In the genomic region with DNA sequence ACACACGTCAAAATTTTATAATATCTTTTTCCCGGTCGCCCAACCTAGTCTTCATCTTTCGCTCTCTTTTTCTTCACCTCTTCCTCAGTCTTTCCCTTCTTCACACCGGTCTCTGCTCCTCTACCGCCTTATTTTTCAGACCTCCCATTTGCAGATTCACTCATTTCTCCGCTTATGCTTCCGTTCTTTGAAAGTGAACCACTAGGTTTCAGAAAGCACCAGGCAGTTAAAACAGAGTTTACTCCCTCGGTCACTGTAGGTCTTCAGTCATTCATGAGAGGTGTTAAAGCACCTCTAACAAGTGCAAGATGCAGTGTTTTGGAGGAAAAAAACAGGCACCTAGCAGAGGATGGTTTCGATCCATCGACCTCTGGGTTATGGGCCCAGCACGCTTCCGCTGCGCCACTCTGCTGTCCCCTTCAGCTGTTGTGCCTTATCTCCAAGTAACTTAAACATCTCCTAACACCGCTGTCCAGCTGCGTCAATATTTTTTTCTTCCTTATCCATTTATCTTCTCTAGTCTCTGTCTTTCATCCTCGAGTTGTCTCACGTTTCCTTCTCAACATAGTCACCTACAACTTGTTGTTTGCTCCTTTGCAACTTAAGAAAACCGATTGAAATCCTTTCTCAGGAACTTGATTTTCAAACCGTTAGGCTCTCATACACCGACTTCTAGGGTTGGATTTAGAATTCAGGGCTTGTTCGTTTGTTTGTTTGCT, we compare ENCODE assay signal across 8 cellular contexts.
DNase-seq lines count a peak whose midpoint lies in the region; ATAC-seq, FAIRE-seq and TF ChIP-seq lines count a peak whose summit lies in the region.

No MANE protein-coding gene starts in this region.

- H3K27me3 ChIP-seq in HL-60 (ENCODE audit: insufficient read depth, poor library complexity, severe bottlenecking): no peaks in the 10 kb centered on the region
- no peaks in the 10 kb centered on the region for H3K27me3 ChIP-seq in RWPE2 (ENCODE audit: insufficient read depth, poor library complexity, severe bottlenecking)

- no peak for FAIRE-seq in D721Med (lab: Jason Lieb, UNC)

- peak overlapping the region; percentile 28 for H3K4me3 ChIP-seq in HL-60 (replicated peaks; ENCODE audit: insufficient read depth, low read length)
- peak overlapping the region; percentile 42 for H3K4me3 ChIP-seq in RWPE2 (ENCODE audit: severe bottlenecking)

- no peaks in the 10 kb centered on the region for H3K36me3 ChIP-seq in RWPE2 (ENCODE audit: low read depth)

- H3K27ac ChIP-seq in HL-60 (replicated peaks): no peak overlapping the region
- no peak overlapping the region for H3K27ac ChIP-seq in RWPE2 (ENCODE audit: poor library complexity, severe bottlenecking)

- ATAC-seq in GM21528 (IDR thresholded peaks at IDR 0.05; ENCODE audit: low FRiP score, unreplicated experiment) (peak; percentile 91), RWPE2 (ENCODE audit: low read depth) (peak; percentile 85)

- TF ChIP-seq CTCF in HL-60 (IDR thresholded peaks at IDR 0.05; ENCODE audit: insufficient read depth, low read length) (no peak), RWPE2 (IDR thresholded peaks at IDR 0.05; ENCODE audit: poor library complexity, severe bottlenecking) (no peak), D721Med (IDR thresholded peaks at IDR 0.05; ENCODE audit: insufficient read depth, missing control alignments) (no peak)

- H3K4me1 ChIP-seq in RWPE2 (ENCODE audit: insufficient read depth, poor library complexity, severe bottlenecking): no peaks in the 10 kb centered on the region

- DNase-seq in NOMO-1 treated with DMSO at 0.1 percent for 48 hours (lab: John Stamatoyannopoulos, UW; ENCODE audit: unreplicated experiment) (peak; percentile 33), NOMO-1 treated with dmso at 0.1 percent for 144 hours (lab: John Stamatoyannopoulos, UW; ENCODE audit: unreplicated experiment) (no peak), HL-60 (ENCODE audit: low read depth in 1 of 2, low spot score in 1 of 2) (peak; percentile 71 to 82), RWPE2 (ENCODE audit: low spot score) (no peak), ecto neural progenitor cell (ENCODE audit: low spot score) (peak; percentile 83), renal cortical epithelial cell (ENCODE audit: low read depth) (peak; percentile 61), D721Med (ENCODE audit: insufficient read length, low spot score) (no peak)

- H3K9me3 ChIP-seq in RWPE2 (ENCODE audit: severe bottlenecking): no peaks in the 10 kb centered on the region

Comparison
In these comparisons a context has a peak if more than half of its experiments do, and no peak if none do; other contexts are left out.
1. DNase-seq: peak in NOMO-1 treated with DMSO at 0.1 percent for 48 hours (single experiment), HL-60 (2 of 2), ecto neural progenitor cell (single experiment) and renal cortical epithelial cell (single experiment); none in NOMO-1 treated with dmso at 0.1 percent for 144 hours (single experiment), RWPE2 (single experiment) and D721Med (single experiment).